9 cellular contexts compared by ENCODE assay signal in genomic region chr13:92175330-92175729, GRCh38.
DNase-seq lines count a peak whose midpoint lies in the region; ATAC-seq and TF ChIP-seq lines count a peak whose summit lies in the region.
"Had no signal": no experiment of that assay in that cellular context is flagged by ENCODE, and none has a peak within 500 bp of the region (broad histone marks: within the 10 kb centered on the region; RNA-seq: fewer than 3 reads in every experiment).

No MANE protein-coding gene starts in this region.

- no peak overlapping the region for H3K27ac Mint-ChIP-seq in activated T-helper 1 cell treated with anti-CD3 and anti-CD28 coated beads, Interleukin-12 subunit alpha, Interleukin-12 subunit beta, Interleukin-2, Interleukin-4 antibody, amounts not matched to agents 30 ng/mL and 10 ng/mL and 1 ng/mL, durations not matched to agents 14 hours and 24 hours and 36 hours

- no peaks in the 10 kb centered on the region for H3K9me3 Mint-ChIP-seq in activated T-helper 1 cell treated with anti-CD3 and anti-CD28 coated beads, Interleukin-12 subunit alpha, Interleukin-12 subunit beta, Interleukin-2, Interleukin-4 antibody, amounts not matched to agents 30 ng/mL and 10 ng/mL and 1 ng/mL, durations not matched to agents 14 hours and 24 hours and 36 hours

- H3K9me3 ChIP-seq in adipocyte (ENCODE audit: control insufficient read depth, low read length) = no peaks in the 10 kb centered on the region

- peak overlapping the region; percentile 41 for H3K9ac ChIP-seq in adipocyte (ENCODE audit: low read length)

- intact Hi-C loops in activated T-helper 1 cell treated with anti-CD3 and anti-CD28 coated beads, Interleukin-12 subunit alpha, Interleukin-12 subunit beta, Interleukin-2, Interleukin-4 antibody, amounts not matched to agents 30 ng/mL and 10 ng/mL and 1 ng/mL, durations not matched to agents 14 hours and 24 hours and 36 hours (cut with micrococcal nuclease) = no loop called here

- no peaks in the 10 kb centered on the region for H3K27me3 Mint-ChIP-seq in activated T-helper 1 cell treated with anti-CD3 and anti-CD28 coated beads, Interleukin-12 subunit alpha, Interleukin-12 subunit beta, Interleukin-2, Interleukin-4 antibody, amounts not matched to agents 30 ng/mL and 10 ng/mL and 1 ng/mL, durations not matched to agents 14 hours and 24 hours and 36 hours (ENCODE audit: insufficient read depth)
- H3K27me3 Mint-ChIP-seq: central memory CD8-positive, alpha-beta T cell had no signal

- no peak overlapping the region for H3K4me3 Mint-ChIP-seq in activated T-helper 1 cell treated with anti-CD3 and anti-CD28 coated beads, Interleukin-12 subunit alpha, Interleukin-12 subunit beta, Interleukin-2, Interleukin-4 antibody, amounts not matched to agents 30 ng/mL and 10 ng/mL and 1 ng/mL, durations not matched to agents 14 hours and 24 hours and 36 hours
- H3K4me3 Mint-ChIP-seq: central memory CD8-positive, alpha-beta T cell had no signal

- H3K36me3 ChIP-seq in adipocyte (ENCODE audit: control insufficient read depth, insufficient read depth, low read length, severe bottlenecking) = no peaks in the 10 kb centered on the region

- ATAC-seq in GM21390 (IDR thresholded peaks at IDR 0.05; ENCODE audit: unreplicated experiment) (peak; percentile 60), GM18861 (IDR thresholded peaks at IDR 0.05; ENCODE audit: unreplicated experiment) (no peak)

- H3K4me1 Mint-ChIP-seq in activated T-helper 1 cell treated with anti-CD3 and anti-CD28 coated beads, Interleukin-12 subunit alpha, Interleukin-12 subunit beta, Interleukin-2, Interleukin-4 antibody, amounts not matched to agents 30 ng/mL and 10 ng/mL and 1 ng/mL, durations not matched to agents 14 hours and 24 hours and 36 hours (ENCODE audit: low read depth) = no peaks in the 10 kb centered on the region
- H3K4me1 Mint-ChIP-seq: central memory CD8-positive, alpha-beta T cell had no signal

- H3K4me1 ChIP-seq in adipocyte (ENCODE audit: control insufficient read depth, insufficient read depth, low read length) = peaks cover 7% of the 10 kb centered on the region

- DNase-seq in AG09319 (ENCODE audit: extremely low read depth, low read depth) = no peak
- DNase-seq in NCI-H2081 (lab: John Stamatoyannopoulos, UW) = peak; percentile 33 to 37
- DNase-seq in adipocyte (ENCODE audit: low read depth) = peak; percentile 34
- DNase-seq in lung microvascular endothelial cell (ENCODE audit: low read depth in 2 of 2) = peak; percentile 0 to 20
- DNase-seq in putamen (ENCODE audit: low spot score) = no peak
- DNase-seq in activated T-helper 1 cell treated with anti-CD3 and anti-CD28 coated beads, Interleukin-12 subunit alpha, Interleukin-12 subunit beta, Interleukin-2, Interleukin-4 antibody, amounts not matched to agents 30 ng/mL and 10 ng/mL and 1 ng/mL, durations not matched to agents 14 hours and 24 hours and 36 hours (ENCODE audit: low spot score) = no peak

- peak overlapping the region; percentile 53 for H3K4me3 ChIP-seq in adipocyte (ENCODE audit: low read length)

- peak; percentile 23 for TF ChIP-seq CTCF in AG09319 (IDR thresholded peaks at IDR 0.05; ENCODE audit: low read depth, low read length)

- H3K27me3 ChIP-seq in adipocyte (replicated peaks; ENCODE audit: control insufficient read depth, insufficient read depth, low read length) = no peaks in the 10 kb centered on the region

- no peaks in the 10 kb centered on the region for H3K36me3 Mint-ChIP-seq in activated T-helper 1 cell treated with anti-CD3 and anti-CD28 coated beads, Interleukin-12 subunit alpha, Interleukin-12 subunit beta, Interleukin-2, Interleukin-4 antibody, amounts not matched to agents 30 ng/mL and 10 ng/mL and 1 ng/mL, durations not matched to agents 14 hours and 24 hours and 36 hours (ENCODE audit: low read depth)

Comparison
In these comparisons a context has a peak if more than half of its experiments do, and no peak if none do; other contexts are left out.
1. DNase-seq: peak in NCI-H2081 (2 of 2), adipocyte (single experiment) and lung microvascular endothelial cell (2 of 2); none in AG09319 (single experiment), putamen (single experiment) and activated T-helper 1 cell treated with anti-CD3 and anti-CD28 coated beads, Interleukin-12 subunit alpha, Interleukin-12 subunit beta, Interleukin-2, Interleukin-4 antibody, amounts not matched to agents 30 ng/mL and 10 ng/mL and 1 ng/mL, durations not matched to agents 14 hours and 24 hours and 36 hours (single experiment).